11 cellular contexts compared by ENCODE assay signal in the genomic region with DNA sequence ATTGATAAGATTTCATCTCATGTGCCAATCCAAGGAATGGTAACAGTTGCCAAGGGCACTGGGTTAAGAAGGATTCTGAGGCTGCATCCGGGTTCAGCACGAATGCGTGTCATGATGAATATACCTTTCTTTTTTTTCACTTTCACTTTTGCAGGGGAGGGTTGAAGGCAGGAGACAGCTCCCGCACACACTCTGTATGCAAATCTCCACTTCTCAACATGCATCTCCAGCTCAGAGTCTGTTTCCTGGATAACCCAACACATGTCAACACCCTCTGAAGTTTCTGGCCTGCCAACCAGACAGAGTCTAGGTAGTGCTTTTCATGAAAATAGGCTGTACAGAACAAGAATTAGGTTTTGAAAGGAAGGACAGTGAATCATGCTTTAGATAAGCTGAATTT. TPM values are rescaled to one million over a fixed set of nuclear protein-coding genes. Genes with fewer than 3 reads are reported as not detected.
DNase-seq lines count a peak whose midpoint lies in the region; ATAC-seq and TF ChIP-seq lines count a peak whose summit lies in the region.
"Had no signal": no experiment of that assay in that cellular context is flagged by ENCODE, and none has a peak within 500 bp of the region (broad histone marks: within the 10 kb centered on the region; RNA-seq: fewer than 3 reads in every experiment).

No MANE protein-coding gene starts in this region.

- DNase-seq in GM13977 (ENCODE audit: low spot score) (peak; percentile 67), SHP77 (lab: John Stamatoyannopoulos, UW) (no peak), NCI-H1436 (lab: John Stamatoyannopoulos, UW) (no peak), CD1c-positive myeloid dendritic cell (ENCODE audit: extremely low spot score) (no peak), glutamatergic neuron (no peak)
- DNase-seq in effector memory CD8-positive, alpha-beta T cell: no peak
- DNase-seq: left ventricle myocardium inferior, T1000 had no signal

- H3K4me3 Mint-ChIP-seq in effector memory CD8-positive, alpha-beta T cell: peak overlapping the region in 1 of 2 donors; percentile 26
- no peak overlapping the region for H3K4me3 Mint-ChIP-seq in glutamatergic neuron (ENCODE audit: unreplicated experiment)

- H3K36me3 Mint-ChIP-seq in effector memory CD8-positive, alpha-beta T cell (ENCODE audit: insufficient read depth): peaks cover 78% of the 10 kb centered on the region
- no peaks in the 10 kb centered on the region for H3K36me3 Mint-ChIP-seq in glutamatergic neuron (ENCODE audit: unreplicated experiment)

- in situ Hi-C loops in GM13977 (cut with MboI; ENCODE audit: low pct_unique_long_range_greater_than_20kb, low sequenced_read_pairs, unreplicated experiment): no loop called here

- ATAC-seq in GM21447 (IDR thresholded peaks at IDR 0.05; ENCODE audit: unreplicated experiment): peak; percentile 99
- ATAC-seq in HG03439 (IDR thresholded peaks at IDR 0.05; ENCODE audit: unreplicated experiment): peak; percentile 85
- ATAC-seq in effector memory CD8-positive, alpha-beta T cell (replicated peaks): peak; percentile 76
- ATAC-seq: K562 had no signal

- no peaks in the 10 kb centered on the region for H3K27me3 Mint-ChIP-seq in effector memory CD8-positive, alpha-beta T cell
- H3K27me3 Mint-ChIP-seq in glutamatergic neuron (ENCODE audit: unreplicated experiment): no peaks in the 10 kb centered on the region

- H3K9me3 Mint-ChIP-seq in effector memory CD8-positive, alpha-beta T cell: no peaks in the 10 kb centered on the region
- no peaks in the 10 kb centered on the region for H3K9me3 Mint-ChIP-seq in glutamatergic neuron (ENCODE audit: unreplicated experiment)

- peaks cover 21 to 22% of the 10 kb centered on the region in 2 donors for H3K4me1 Mint-ChIP-seq in effector memory CD8-positive, alpha-beta T cell (ENCODE audit: low read depth in 2 of 2)
- H3K4me1 Mint-ChIP-seq in glutamatergic neuron (ENCODE audit: low read depth, unreplicated experiment): no peaks in the 10 kb centered on the region

- H3K27ac Mint-ChIP-seq in effector memory CD8-positive, alpha-beta T cell: peak overlapping the region; percentile 84 to 88
- no peak overlapping the region for H3K27ac Mint-ChIP-seq in glutamatergic neuron (ENCODE audit: unreplicated experiment)

- no peak for TF ChIP-seq CTCF in GM13977 (IDR thresholded peaks at IDR 0.05; ENCODE audit: extremely low read depth, insufficient read depth, missing control alignments)
- no peak for TF ChIP-seq CTCF in glutamatergic neuron (IDR thresholded peaks at IDR 0.05; ENCODE audit: partially characterized antibody, unreplicated experiment)

RNA-seq across cellular contexts. Expression of a gene that starts 21.6 kb away (rescaled TPM):
- total RNA-seq in glutamatergic neuron (ENCODE audit: unreplicated experiment): 24.3 TPM

RNA-seq across cellular contexts. Expression of a gene that starts 45.7 kb away (rescaled TPM):
- total RNA-seq in glutamatergic neuron (ENCODE audit: unreplicated experiment): not detected
- total RNA-seq: left ventricle myocardium inferior had no signal
